17 cellular contexts compared by ENCODE assay signal in genomic region chr1:14120895-14121294, GRCh38.
"Had no signal": no experiment of that assay in that cellular context is flagged by ENCODE, and none has a peak within 500 bp of the region (broad histone marks: within the 10 kb centered on the region; RNA-seq: fewer than 3 reads in every experiment).

No MANE protein-coding gene starts in this region.

- H3K27me3 ChIP-seq: right lobe of liver, suprapubic skin, thyroid gland, upper lobe of left lung, uterus had no signal

- H3K4me3 ChIP-seq: heart left ventricle, psoas muscle, right lobe of liver, suprapubic skin, thyroid gland, upper lobe of left lung, uterus had no signal

- H3K79me2 ChIP-seq: parathyroid adenoma had no signal

- DNase-seq: dermis blood vessel endothelial cell; heart left ventricle; hippocampal formation; naive thymus-derived CD4-positive, alpha-beta T cell; nephron progenitor cell; psoas muscle; retina; right lobe of liver; stimulated activated CD4-positive, alpha-beta T cell treated with anti-CD3 and anti-CD28 coated beads, Interleukin-4, amount 100 ng/mL, for 1 hour; stimulated activated CD8-positive, alpha-beta memory T cell treated with anti-CD3 and anti-CD28 coated beads, Interleukin-4, amount 100 ng/mL, for 48 hours; stimulated activated naive CD8-positive, alpha-beta T cell treated with anti-CD3 and anti-CD28 coated beads, Interleukin-15, Interleukin-2, amounts not matched to agents 100 U/mL and 50 U/mL, for 24 hours; thyroid gland; upper lobe of left lung; uterus had no signal

- H3K9ac ChIP-seq: parathyroid adenoma had no signal

- H3K4me1 ChIP-seq: heart left ventricle, parathyroid adenoma, psoas muscle, right lobe of liver, suprapubic skin, thyroid gland, upper lobe of left lung, uterus had no signal

- H2AFZ ChIP-seq: parathyroid adenoma had no signal

- H3K36me3 ChIP-seq: heart left ventricle, right lobe of liver, suprapubic skin, thyroid gland, upper lobe of left lung, uterus had no signal

- H3K27ac ChIP-seq: heart left ventricle, parathyroid adenoma, psoas muscle, right lobe of liver, suprapubic skin, thyroid gland, upper lobe of left lung, uterus had no signal

- ATAC-seq: heart left ventricle; naive thymus-derived CD4-positive, alpha-beta T cell; psoas muscle; right lobe of liver; stimulated activated effector memory CD8-positive, alpha-beta T cell treated with anti-CD3 and anti-CD28 coated beads, Interleukin-12 subunit alpha, Interleukin-12 subunit beta, amount 100 ng/mL, for 72 hours; stimulated activated naive CD8-positive, alpha-beta T cell treated with anti-CD3 and anti-CD28 coated beads, Interleukin-15, Interleukin-2, amounts not matched to agents 100 U/mL and 50 U/mL, for 24 hours had no signal

- H3K9me3 ChIP-seq: psoas muscle, right lobe of liver, suprapubic skin, thyroid gland, uterus had no signal
